Comparison of ENCODE assay signal across 8 cellular contexts in the genomic region with DNA sequence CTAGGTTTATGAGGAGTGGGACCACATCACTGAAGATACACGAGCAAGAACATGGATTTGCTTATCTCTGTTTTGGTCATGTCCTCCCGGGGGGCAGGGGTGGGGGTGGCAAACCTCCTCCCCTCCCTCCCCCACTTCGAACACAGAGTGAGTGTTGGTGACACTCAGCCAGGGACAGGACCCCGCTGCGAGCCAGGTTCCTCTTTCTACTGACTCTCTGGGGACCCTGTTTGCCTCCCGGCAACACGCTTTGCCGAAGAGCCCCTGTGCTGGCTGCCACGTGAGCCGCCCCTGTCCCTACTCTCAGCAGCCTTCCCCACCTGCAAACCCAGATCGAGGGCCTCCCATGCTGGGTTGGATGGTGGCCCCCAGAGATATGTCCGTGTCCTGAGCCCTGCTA. TPM values are rescaled to one million over a fixed set of nuclear protein-coding genes. Genes with fewer than 3 reads are reported as not detected.
DNase-seq lines count a peak whose midpoint lies in the region; ATAC-seq, FAIRE-seq and TF ChIP-seq lines count a peak whose summit lies in the region.

No MANE protein-coding gene starts in this region.

- peak; percentile 62 for ATAC-seq in GM19397 (IDR thresholded peaks at IDR 0.05; ENCODE audit: unreplicated experiment)
- peak; percentile 41 for ATAC-seq in HG03378 (IDR thresholded peaks at IDR 0.05; ENCODE audit: unreplicated experiment)

- H3K27me3 Mint-ChIP-seq in dendritic cell treated with granulocyte-macrophage colony-stimulating factor and Interleukin-4, amounts not matched to agents 40 ng/mL and 50 ng/mL, for 4 days, result peaks cover 8% of the 10 kb centered on the region

- H3K27ac ChIP-seq in caudate nucleus (ENCODE audit: low read depth, low read length), result no peak overlapping the region

- no peaks in the 10 kb centered on the region for H3K9me3 Mint-ChIP-seq in dendritic cell treated with granulocyte-macrophage colony-stimulating factor and Interleukin-4, amounts not matched to agents 40 ng/mL and 50 ng/mL, for 4 days

- peaks cover 34% of the 10 kb centered on the region for H3K4me1 Mint-ChIP-seq in dendritic cell treated with granulocyte-macrophage colony-stimulating factor and Interleukin-4, amounts not matched to agents 40 ng/mL and 50 ng/mL, for 4 days (ENCODE audit: low read depth)

- no peak for TF ChIP-seq POLR2A in GM12891 (IDR thresholded peaks at IDR 0.05; ENCODE audit: low read depth, low read length)

- H3K36me3 Mint-ChIP-seq in dendritic cell treated with granulocyte-macrophage colony-stimulating factor and Interleukin-4, amounts not matched to agents 40 ng/mL and 50 ng/mL, for 4 days (ENCODE audit: low read depth), result no peaks in the 10 kb centered on the region

- H3K27ac Mint-ChIP-seq in dendritic cell treated with granulocyte-macrophage colony-stimulating factor and Interleukin-4, amounts not matched to agents 40 ng/mL and 50 ng/mL, for 4 days, result peak overlapping the region; percentile 84

- no peak overlapping the region for H3K4me3 Mint-ChIP-seq in dendritic cell treated with granulocyte-macrophage colony-stimulating factor and Interleukin-4, amounts not matched to agents 40 ng/mL and 50 ng/mL, for 4 days

- DNase-seq in GM12891 (ENCODE audit: insufficient read length, low spot score), result peak; percentile 37
- no peak for DNase-seq in caudate nucleus (lab: John Stamatoyannopoulos, UW)
- no peak for DNase-seq in DMS114 treated with DMSO at 0.1 percent for 48 hours (lab: John Stamatoyannopoulos, UW; ENCODE audit: unreplicated experiment)
- DNase-seq in C1 segment of cervical spinal cord (lab: John Stamatoyannopoulos, UW), result no peak
- no peak for DNase-seq in iPS-NIHi7 (ENCODE audit: extremely low spot score)

- intact Hi-C loops in dendritic cell treated with granulocyte-macrophage colony-stimulating factor and Interleukin-4, amounts not matched to agents 40 ng/mL and 50 ng/mL, for 4 days (cut with micrococcal nuclease), result loop anchor here (5.0 kb wide), 2 partner anchors 35 kb away; a partner anchor contains a TSS

- FAIRE-seq in GM12891 (lab: Jason Lieb, UNC), result peak; percentile 95

TF ChIP-seq in GM12891, 5 proteins besides CTCF, POLR2A, EP300 and RAD21:
- no peak for TF ChIP-seq POLR2AphosphoS5 (IDR thresholded peaks at IDR 0.05; ENCODE audit: low read depth, low read length)
- no peak for TF ChIP-seq PAX5 (IDR thresholded peaks at IDR 0.05; ENCODE audit: insufficient read depth, low read length, severe bottlenecking)
- peak; percentile 52; the same call in 1 of the 2 replicates for TF ChIP-seq POU2F2 (IDR thresholded peaks at IDR 0.05; ENCODE audit: low read depth, low read length)
- TF ChIP-seq SPI1 (IDR thresholded peaks at IDR 0.05; ENCODE audit: low read depth, low read length), result peak; percentile 80

RNA-seq across cellular contexts. Expression of a gene that starts 34.7 kb away (rescaled TPM):
- polyA plus RNA-seq in GM12891 (2012; ENCODE audit: low read depth, missing spikeins), result 42.6 TPM

RNA-seq across cellular contexts. Expression of a gene that starts 49.5 kb away (rescaled TPM):
- polyA plus RNA-seq in GM12891 (2012; ENCODE audit: low read depth, missing spikeins), result 59.7 TPM
